Comparison of ENCODE assay signal across 17 cellular contexts in the genomic region with DNA sequence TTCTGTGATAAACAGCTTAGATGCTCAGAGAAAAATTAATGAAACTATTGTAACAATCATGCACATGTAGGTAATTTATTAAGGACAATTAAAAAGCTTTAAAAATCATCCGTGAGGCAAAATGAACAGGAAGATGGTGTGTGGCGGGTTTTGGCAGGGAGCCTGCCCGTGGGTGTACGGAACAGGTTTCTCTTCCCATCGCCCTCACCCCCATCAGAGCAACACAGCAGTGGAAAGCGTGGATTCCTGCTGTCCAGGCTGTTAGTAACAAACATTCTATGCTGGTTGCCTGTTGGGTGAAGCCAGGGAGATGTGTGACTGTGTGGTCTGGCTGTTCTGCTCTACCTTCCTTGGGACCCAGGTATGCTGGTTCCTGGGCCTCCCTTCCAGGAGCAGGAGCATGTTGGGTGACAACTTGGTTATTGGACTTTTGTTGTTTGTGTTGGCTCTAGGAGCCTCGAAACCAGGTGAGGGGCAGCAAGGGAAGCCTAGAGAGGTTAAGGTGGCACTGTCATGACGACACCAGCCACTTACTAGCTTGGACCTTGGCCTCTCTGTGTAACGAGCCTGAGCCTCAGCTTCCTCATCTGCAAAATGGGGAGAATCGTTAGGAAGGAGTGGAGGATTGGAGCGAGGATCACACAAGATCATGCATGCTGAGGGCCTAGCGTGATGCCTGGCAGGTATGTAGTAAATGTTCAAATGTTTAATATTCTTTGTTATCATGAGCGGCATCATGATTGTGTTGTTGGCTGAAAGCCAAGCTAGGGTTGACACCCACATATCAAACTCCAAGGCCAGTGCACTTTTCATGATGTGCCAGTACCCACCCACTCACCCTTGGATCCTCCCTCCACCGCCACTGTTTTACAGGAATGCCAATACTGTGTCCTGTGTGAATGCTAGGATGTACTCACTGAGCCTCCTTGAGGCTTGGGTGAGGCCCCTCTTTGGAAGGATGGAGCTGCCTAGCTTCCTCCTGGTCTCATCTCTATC.
DNase-seq lines count a peak whose midpoint lies in the region; TF ChIP-seq lines count a peak whose summit lies in the region.
"Had no signal": no experiment of that assay in that cellular context is flagged by ENCODE, and none has a peak within 500 bp of the region (broad histone marks: within the 10 kb centered on the region; RNA-seq: fewer than 3 reads in every experiment).

No MANE protein-coding gene starts in this region.

- in situ Hi-C loops in GM13976 (cut with MboI; ENCODE audit: low sequenced_read_pairs, unreplicated experiment): no loop called here

- H3K9me3 Mint-ChIP-seq in brain: no peaks in the 10 kb centered on the region
- H3K9me3 Mint-ChIP-seq in neural crest cell: no peaks in the 10 kb centered on the region

- H3K4me1 ChIP-seq in BLaER1 treated with 17β-estradiol and CSF1 and Interleukin-3, amounts not matched to agents 10 nM and 100 nM: peaks cover 67 to 100% (median 99%) of the 10 kb centered on the region in 10 experiments
- peaks cover 74% of the 10 kb centered on the region for H3K4me1 ChIP-seq in Karpas-422 (ENCODE audit: low read length)

- peak overlapping the region in 8 of 11 experiments; percentile 52 to 99 (median 94); a peak in 16 of 22 replicates for H3K27ac ChIP-seq in BLaER1 treated with 17β-estradiol and CSF1 and Interleukin-3, amounts not matched to agents 10 nM and 100 nM
- H3K27ac ChIP-seq in Karpas-422 (ENCODE audit: low read length): peak overlapping the region; percentile 93
- H3K27ac ChIP-seq: GM23248, right atrium auricular region had no signal

- H3K27me3 Mint-ChIP-seq in brain (no peaks in the 10 kb centered on the region), neural crest cell (ENCODE audit: low read depth) (no peaks in the 10 kb centered on the region)

- H3K4me3 Mint-ChIP-seq in brain (no peak overlapping the region), neural crest cell (peak overlapping the region; percentile 7)

- peaks cover 92% of the 10 kb centered on the region for H3K79me2 ChIP-seq in Karpas-422 (ENCODE audit: low read length)

- peaks cover 0 to 6% (median 3%) of the 10 kb centered on the region in 11 experiments; a peak in 12 of 22 replicates for H3K9me3 ChIP-seq in BLaER1 treated with 17β-estradiol and CSF1 and Interleukin-3, amounts not matched to agents 10 nM and 100 nM (replicated peaks in 1 of 11)
- H3K9me3 ChIP-seq in Karpas-422 (ENCODE audit: low read length): no peaks in the 10 kb centered on the region
- H3K9me3 ChIP-seq: right atrium auricular region had no signal

- H3K27ac Mint-ChIP-seq in brain: peak overlapping the region; percentile 34 to 88 (median 77)
- peak overlapping the region; percentile 91 for H3K27ac Mint-ChIP-seq in neural crest cell (ENCODE audit: unreplicated experiment)

- H3K4me3 ChIP-seq in BLaER1 treated with 17β-estradiol and CSF1 and Interleukin-3, amounts not matched to agents 10 nM and 100 nM: peak overlapping the region in 5 of 10 experiments; percentile 3 to 66 (median 31); a peak in 4 of 20 replicates
- H3K4me3 ChIP-seq in Karpas-422 (ENCODE audit: low read length): no peak overlapping the region
- H3K4me3 ChIP-seq: GM23248, right atrium auricular region had no signal

- H3K36me3 Mint-ChIP-seq in brain (peaks cover 17% of the 10 kb centered on the region), neural crest cell (ENCODE audit: low read depth) (peaks cover 5% of the 10 kb centered on the region)

- peak overlapping the region in 8 of 11 experiments; percentile 31 to 92 (median 82); a peak in 14 of 22 replicates for H3K9ac ChIP-seq in BLaER1 treated with 17β-estradiol and CSF1 and Interleukin-3, amounts not matched to agents 10 nM and 100 nM
- H3K9ac ChIP-seq in Karpas-422 (ENCODE audit: low read length): no peak overlapping the region
- H3K9ac ChIP-seq: GM23248 had no signal

- peaks cover 0 to 6% (median 0%) of the 10 kb centered on the region in 11 experiments; a peak in 3 of 22 replicates for H3K27me3 ChIP-seq in BLaER1 treated with 17β-estradiol and CSF1 and Interleukin-3, amounts not matched to agents 10 nM and 100 nM
- no peaks in the 10 kb centered on the region for H3K27me3 ChIP-seq in Karpas-422 (ENCODE audit: low read length)
- H3K27me3 ChIP-seq: right atrium auricular region had no signal

- DNase-seq in Karpas-422: no peak
- DNase-seq in neural crest cell (ENCODE audit: low read depth, low spot score): no peak
- no peak for DNase-seq in glomerular visceral epithelial cell (ENCODE audit: extremely low spot score)
- no peak for DNase-seq in GM13976 (ENCODE audit: low spot score)
- DNase-seq in OCI-M2 (lab: John Stamatoyannopoulos, UW; ENCODE audit: unreplicated experiment): no peak
- DNase-seq: activated CD4-positive, CD25-positive, alpha-beta regulatory T cell treated with anti-CD3 and anti-CD28 coated beads, Interleukin-2, amount 50 U/mL, for 72 hours; activated gamma-delta T cell; amniotic stem cell; central memory CD4-positive, alpha-beta T cell; GM23248; MM.1S; NCI-H187; NCI-H446 treated with DMSO at 0.1 percent for 48 hours; stimulated activated naive CD4-positive, alpha-beta T cell had no signal

- TF ChIP-seq CTCF in brain (conservative IDR thresholded peaks at IDR 0.05) (no peak), neural crest cell (conservative IDR thresholded peaks at IDR 0.05) (no peak), GM13976 (IDR thresholded peaks at IDR 0.05; ENCODE audit: borderline replicate concordance, control extremely low read depth, extremely low read depth, insufficient read depth, missing control alignments) (no peak)

- peaks cover 78% of the 10 kb centered on the region for H3K4me1 Mint-ChIP-seq in brain
- H3K4me1 Mint-ChIP-seq in neural crest cell: peaks cover 74% of the 10 kb centered on the region

- no peak overlapping the region for H2AFZ ChIP-seq in Karpas-422 (ENCODE audit: low read length)
- H2AFZ ChIP-seq: GM23248 had no signal

- H4K20me1 ChIP-seq in BLaER1 treated with 17β-estradiol and CSF1 and Interleukin-3, amounts not matched to agents 10 nM and 100 nM: peaks cover 0 to 6% (median 0%) of the 10 kb centered on the region in 11 experiments; a peak in 3 of 22 replicates
- H4K20me1 ChIP-seq in Karpas-422 (ENCODE audit: insufficient read depth, low read depth, low read length): no peaks in the 10 kb centered on the region

- peak overlapping the region; percentile 45 to 94 (median 90) for H3K4me2 ChIP-seq in BLaER1 treated with 17β-estradiol and CSF1 and Interleukin-3, amounts not matched to agents 10 nM and 100 nM
- no peak overlapping the region for H3K4me2 ChIP-seq in Karpas-422 (ENCODE audit: low read depth, low read length, poor library complexity, severe bottlenecking)

- no peaks in the 10 kb centered on the region for H3K9me2 ChIP-seq in Karpas-422 (replicated peaks; ENCODE audit: insufficient read depth, low read length)

- H3K36me3 ChIP-seq in BLaER1 treated with 17β-estradiol and CSF1 and Interleukin-3, amounts not matched to agents 10 nM and 100 nM: peaks cover 0 to 41% (median 0%) of the 10 kb centered on the region in 11 experiments; a peak in 4 of 22 replicates
- 0 out of 2 replicates have a peak, but pooled peaks cover 5% of the 10 kb centered on the region for H3K36me3 ChIP-seq in Karpas-422 (ENCODE audit: insufficient read depth, low read length)
- H3K36me3 ChIP-seq: right atrium auricular region had no signal
